Comparison of ENCODE assay signal across 8 cellular contexts in genomic region chr12:118495296-118495695, GRCh38.
"Had no signal": no experiment of that assay in that cellular context is flagged by ENCODE, and none has a peak within 500 bp of the region (broad histone marks: within the 10 kb centered on the region; RNA-seq: fewer than 3 reads in every experiment).

No MANE protein-coding gene starts in this region.

- ATAC-seq: GM12878 had no signal

- H3K4me3 ChIP-seq: GM12878 had no signal

- DNase-seq: GDM1, GF-D8 had no signal

- FAIRE-seq: G401.6, GM12878, GM12891, GM12892, GM18507, GM19239 had no signal
